Comparison of ENCODE assay signal across 1 cellular context in the genomic region with DNA sequence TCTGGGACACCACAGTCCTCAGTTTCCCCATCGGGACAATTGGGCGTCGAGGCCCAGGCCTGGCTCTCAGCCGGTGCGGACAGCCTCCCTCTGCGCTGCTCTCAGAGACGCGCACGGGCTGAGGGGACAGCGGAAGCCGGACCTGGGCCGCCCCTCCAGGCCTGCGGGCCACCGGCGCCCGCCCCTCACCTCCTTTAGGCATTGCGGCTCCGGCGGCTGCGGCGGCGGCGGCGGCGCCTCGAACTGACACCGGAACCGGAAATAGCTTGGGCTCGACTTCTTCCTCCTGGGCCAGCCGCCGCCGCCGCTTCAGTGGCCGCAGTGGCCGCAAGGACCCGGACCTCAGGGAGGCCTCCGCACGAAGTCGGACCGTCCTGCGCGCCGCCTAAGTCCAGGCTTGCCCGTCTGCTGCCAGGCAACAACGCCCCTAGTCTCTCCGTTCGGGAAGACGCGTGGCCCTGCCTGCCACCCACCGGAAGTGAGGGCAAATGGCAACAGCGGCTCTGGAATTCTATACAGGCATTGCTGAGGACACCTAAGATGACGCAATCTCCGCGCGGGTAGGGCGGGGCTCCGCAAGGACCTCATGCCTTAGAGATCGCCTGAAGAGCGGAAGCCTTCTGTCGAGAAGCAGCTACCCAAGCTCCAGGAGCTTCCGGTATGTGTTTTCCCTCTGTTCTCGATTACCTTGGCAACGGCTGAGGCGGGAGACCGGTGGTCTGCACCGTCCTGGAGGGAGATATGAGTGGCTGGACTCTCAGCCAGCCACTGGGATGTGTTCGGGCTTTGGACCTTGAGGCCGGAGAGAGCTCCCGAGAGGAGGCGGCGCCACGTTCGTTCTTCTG.
TF ChIP-seq lines count a peak whose summit lies in the region.

A gene (plus strand): TSS at position 623 of the 845 bp plus-strand sequence. CDS start 2,124 bp downstream, outside the sequence.
A gene with protein sequence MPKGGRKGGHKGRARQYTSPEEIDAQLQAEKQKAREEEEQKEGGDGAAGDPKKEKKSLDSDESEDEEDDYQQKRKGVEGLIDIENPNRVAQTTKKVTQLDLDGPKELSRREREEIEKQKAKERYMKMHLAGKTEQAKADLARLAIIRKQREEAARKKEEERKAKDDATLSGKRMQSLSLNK (minus strand): TSS at position 251 of the 845 bp plus-strand sequence. CDS start 49 bp downstream, at position 202.

TF ChIP-seq in GM12878, 131 proteins besides CTCF, POLR2A, EP300 and RAD21 (continued from another document and continues in another):
- TF ChIP-seq, protein P1, sequence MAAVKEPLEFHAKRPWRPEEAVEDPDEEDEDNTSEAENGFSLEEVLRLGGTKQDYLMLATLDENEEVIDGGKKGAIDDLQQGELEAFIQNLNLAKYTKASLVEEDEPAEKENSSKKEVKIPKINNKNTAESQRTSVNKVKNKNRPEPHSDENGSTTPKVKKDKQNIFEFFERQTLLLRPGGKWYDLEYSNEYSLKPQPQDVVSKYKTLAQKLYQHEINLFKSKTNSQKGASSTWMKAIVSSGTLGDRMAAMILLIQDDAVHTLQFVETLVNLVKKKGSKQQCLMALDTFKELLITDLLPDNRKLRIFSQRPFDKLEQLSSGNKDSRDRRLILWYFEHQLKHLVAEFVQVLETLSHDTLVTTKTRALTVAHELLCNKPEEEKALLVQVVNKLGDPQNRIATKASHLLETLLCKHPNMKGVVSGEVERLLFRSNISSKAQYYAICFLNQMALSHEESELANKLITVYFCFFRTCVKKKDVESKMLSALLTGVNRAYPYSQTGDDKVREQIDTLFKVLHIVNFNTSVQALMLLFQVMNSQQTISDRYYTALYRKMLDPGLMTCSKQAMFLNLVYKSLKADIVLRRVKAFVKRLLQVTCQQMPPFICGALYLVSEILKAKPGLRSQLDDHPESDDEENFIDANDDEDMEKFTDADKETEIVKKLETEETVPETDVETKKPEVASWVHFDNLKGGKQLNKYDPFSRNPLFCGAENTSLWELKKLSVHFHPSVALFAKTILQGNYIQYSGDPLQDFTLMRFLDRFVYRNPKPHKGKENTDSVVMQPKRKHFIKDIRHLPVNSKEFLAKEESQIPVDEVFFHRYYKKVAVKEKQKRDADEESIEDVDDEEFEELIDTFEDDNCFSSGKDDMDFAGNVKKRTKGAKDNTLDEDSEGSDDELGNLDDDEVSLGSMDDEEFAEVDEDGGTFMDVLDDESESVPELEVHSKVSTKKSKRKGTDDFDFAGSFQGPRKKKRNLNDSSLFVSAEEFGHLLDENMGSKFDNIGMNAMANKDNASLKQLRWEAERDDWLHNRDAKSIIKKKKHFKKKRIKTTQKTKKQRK (IDR thresholded peaks at IDR 0.05; ENCODE audit: low read depth, low read length): no peak
- TF ChIP-seq IKZF2 (IDR thresholded peaks at IDR 0.05) (peak; percentile 4 to 9; a peak in 3 of 4 replicates), NR2F1 (conservative IDR thresholded peaks at IDR 0.05) (peak; percentile 88), HDGF (IDR thresholded peaks at IDR 0.05) (no peak; the same call in 1 of the 2 replicates), CHD2 (IDR thresholded peaks at IDR 0.05; ENCODE audit: borderline replicate concordance, low read depth, low read length) (peak; percentile 78), MTA2 (IDR thresholded peaks at IDR 0.05; ENCODE audit: low read depth) (peak; percentile 27; the same call in 1 of the 2 replicates), SMARCA5 (IDR thresholded peaks at IDR 0.05) (peak; percentile 54; the same call in 1 of the 2 replicates), CBX5 (IDR thresholded peaks at IDR 0.05; ENCODE audit: low read depth) (no peak), ATF7 (IDR thresholded peaks at IDR 0.05; ENCODE audit: low read depth) (peak; percentile 99), MYC (IDR thresholded peaks at IDR 0.05; ENCODE audit: insufficient read depth, insufficient read length, insufficient replicate concordance, low read length, severe bottlenecking) (peak; percentile 85), FOXM1 (IDR thresholded peaks at IDR 0.05; ENCODE audit: low read depth, low read length) (no peak), KLF5 (IDR thresholded peaks at IDR 0.05; ENCODE audit: partially characterized antibody) (peak; percentile 93), NFYA (IDR thresholded peaks at IDR 0.05; ENCODE audit: borderline replicate concordance, low read depth, low read length) (no peak), HDAC2 (IDR thresholded peaks at IDR 0.05) (0 out of 2 replicates have a peak, but pooled peaks have one; percentile 36), SP1 (IDR thresholded peaks at IDR 0.05; ENCODE audit: low read depth, low read length) (peak; percentile 41), SMC3 (IDR thresholded peaks at IDR 0.05; ENCODE audit: borderline replicate concordance, low read length) (no peak), POU2F2 (IDR thresholded peaks at IDR 0.05; ENCODE audit: borderline replicate concordance, low read depth, low read length) (peak; percentile 66; the same call in 2 of the 3 replicates), BRCA1 (IDR thresholded peaks at IDR 0.05; ENCODE audit: low read depth, low read length) (no peak), ZZZ3 (IDR thresholded peaks at IDR 0.05; ENCODE audit: control insufficient read depth, insufficient read length, low read depth) (no peak), SUPT20H (IDR thresholded peaks at IDR 0.05; ENCODE audit: borderline replicate concordance, control insufficient read depth, low read depth, low read length) (no peak), HCFC1 (IDR thresholded peaks at IDR 0.05; ENCODE audit: low read length) (peak; percentile 74), IKZF1 (conservative IDR thresholded peaks at IDR 0.05) (peak; percentile 93), YY1 (IDR thresholded peaks at IDR 0.05; ENCODE audit: low read depth, low read length) (peak; percentile 21; the same call in 1 of the 2 replicates), CBFB (IDR thresholded peaks at IDR 0.05; ENCODE audit: low read depth) (peak; percentile 88; the same call in 1 of the 2 replicates), MEF2A (IDR thresholded peaks at IDR 0.05; ENCODE audit: insufficient read depth, low read depth, low read length) (no peak), IRF4 (IDR thresholded peaks at IDR 0.05; ENCODE audit: low read depth, low read length) (peak; percentile 5; the same call in 1 of the 2 replicates), NR2C1 (IDR thresholded peaks at IDR 0.05) (peak; percentile 98)
- TF ChIP-seq, protein P2, sequence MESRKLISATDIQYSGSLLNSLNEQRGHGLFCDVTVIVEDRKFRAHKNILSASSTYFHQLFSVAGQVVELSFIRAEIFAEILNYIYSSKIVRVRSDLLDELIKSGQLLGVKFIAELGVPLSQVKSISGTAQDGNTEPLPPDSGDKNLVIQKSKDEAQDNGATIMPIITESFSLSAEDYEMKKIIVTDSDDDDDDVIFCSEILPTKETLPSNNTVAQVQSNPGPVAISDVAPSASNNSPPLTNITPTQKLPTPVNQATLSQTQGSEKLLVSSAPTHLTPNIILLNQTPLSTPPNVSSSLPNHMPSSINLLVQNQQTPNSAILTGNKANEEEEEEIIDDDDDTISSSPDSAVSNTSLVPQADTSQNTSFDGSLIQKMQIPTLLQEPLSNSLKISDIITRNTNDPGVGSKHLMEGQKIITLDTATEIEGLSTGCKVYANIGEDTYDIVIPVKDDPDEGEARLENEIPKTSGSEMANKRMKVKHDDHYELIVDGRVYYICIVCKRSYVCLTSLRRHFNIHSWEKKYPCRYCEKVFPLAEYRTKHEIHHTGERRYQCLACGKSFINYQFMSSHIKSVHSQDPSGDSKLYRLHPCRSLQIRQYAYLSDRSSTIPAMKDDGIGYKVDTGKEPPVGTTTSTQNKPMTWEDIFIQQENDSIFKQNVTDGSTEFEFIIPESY (IDR thresholded peaks at IDR 0.05): peak; percentile 75; the same call in 1 of the 2 replicates
- TF ChIP-seq, protein P3, sequence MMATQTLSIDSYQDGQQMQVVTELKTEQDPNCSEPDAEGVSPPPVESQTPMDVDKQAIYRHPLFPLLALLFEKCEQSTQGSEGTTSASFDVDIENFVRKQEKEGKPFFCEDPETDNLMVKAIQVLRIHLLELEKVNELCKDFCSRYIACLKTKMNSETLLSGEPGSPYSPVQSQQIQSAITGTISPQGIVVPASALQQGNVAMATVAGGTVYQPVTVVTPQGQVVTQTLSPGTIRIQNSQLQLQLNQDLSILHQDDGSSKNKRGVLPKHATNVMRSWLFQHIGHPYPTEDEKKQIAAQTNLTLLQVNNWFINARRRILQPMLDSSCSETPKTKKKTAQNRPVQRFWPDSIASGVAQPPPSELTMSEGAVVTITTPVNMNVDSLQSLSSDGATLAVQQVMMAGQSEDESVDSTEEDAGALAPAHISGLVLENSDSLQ (IDR thresholded peaks at IDR 0.05): peak; percentile 59; the same call in 1 of the 2 replicates
- TF ChIP-seq, protein P4, sequence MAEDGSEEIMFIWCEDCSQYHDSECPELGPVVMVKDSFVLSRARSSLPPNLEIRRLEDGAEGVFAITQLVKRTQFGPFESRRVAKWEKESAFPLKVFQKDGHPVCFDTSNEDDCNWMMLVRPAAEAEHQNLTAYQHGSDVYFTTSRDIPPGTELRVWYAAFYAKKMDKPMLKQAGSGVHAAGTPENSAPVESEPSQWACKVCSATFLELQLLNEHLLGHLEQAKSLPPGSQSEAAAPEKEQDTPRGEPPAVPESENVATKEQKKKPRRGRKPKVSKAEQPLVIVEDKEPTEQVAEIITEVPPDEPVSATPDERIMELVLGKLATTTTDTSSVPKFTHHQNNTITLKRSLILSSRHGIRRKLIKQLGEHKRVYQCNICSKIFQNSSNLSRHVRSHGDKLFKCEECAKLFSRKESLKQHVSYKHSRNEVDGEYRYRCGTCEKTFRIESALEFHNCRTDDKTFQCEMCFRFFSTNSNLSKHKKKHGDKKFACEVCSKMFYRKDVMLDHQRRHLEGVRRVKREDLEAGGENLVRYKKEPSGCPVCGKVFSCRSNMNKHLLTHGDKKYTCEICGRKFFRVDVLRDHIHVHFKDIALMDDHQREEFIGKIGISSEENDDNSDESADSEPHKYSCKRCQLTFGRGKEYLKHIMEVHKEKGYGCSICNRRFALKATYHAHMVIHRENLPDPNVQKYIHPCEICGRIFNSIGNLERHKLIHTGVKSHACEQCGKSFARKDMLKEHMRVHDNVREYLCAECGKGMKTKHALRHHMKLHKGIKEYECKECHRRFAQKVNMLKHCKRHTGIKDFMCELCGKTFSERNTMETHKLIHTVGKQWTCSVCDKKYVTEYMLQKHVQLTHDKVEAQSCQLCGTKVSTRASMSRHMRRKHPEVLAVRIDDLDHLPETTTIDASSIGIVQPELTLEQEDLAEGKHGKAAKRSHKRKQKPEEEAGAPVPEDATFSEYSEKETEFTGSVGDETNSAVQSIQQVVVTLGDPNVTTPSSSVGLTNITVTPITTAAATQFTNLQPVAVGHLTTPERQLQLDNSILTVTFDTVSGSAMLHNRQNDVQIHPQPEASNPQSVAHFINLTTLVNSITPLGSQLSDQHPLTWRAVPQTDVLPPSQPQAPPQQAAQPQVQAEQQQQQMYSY (CRISPR knock-in tag; IDR thresholded peaks at IDR 0.05): no peak
- TF ChIP-seq, protein P5, sequence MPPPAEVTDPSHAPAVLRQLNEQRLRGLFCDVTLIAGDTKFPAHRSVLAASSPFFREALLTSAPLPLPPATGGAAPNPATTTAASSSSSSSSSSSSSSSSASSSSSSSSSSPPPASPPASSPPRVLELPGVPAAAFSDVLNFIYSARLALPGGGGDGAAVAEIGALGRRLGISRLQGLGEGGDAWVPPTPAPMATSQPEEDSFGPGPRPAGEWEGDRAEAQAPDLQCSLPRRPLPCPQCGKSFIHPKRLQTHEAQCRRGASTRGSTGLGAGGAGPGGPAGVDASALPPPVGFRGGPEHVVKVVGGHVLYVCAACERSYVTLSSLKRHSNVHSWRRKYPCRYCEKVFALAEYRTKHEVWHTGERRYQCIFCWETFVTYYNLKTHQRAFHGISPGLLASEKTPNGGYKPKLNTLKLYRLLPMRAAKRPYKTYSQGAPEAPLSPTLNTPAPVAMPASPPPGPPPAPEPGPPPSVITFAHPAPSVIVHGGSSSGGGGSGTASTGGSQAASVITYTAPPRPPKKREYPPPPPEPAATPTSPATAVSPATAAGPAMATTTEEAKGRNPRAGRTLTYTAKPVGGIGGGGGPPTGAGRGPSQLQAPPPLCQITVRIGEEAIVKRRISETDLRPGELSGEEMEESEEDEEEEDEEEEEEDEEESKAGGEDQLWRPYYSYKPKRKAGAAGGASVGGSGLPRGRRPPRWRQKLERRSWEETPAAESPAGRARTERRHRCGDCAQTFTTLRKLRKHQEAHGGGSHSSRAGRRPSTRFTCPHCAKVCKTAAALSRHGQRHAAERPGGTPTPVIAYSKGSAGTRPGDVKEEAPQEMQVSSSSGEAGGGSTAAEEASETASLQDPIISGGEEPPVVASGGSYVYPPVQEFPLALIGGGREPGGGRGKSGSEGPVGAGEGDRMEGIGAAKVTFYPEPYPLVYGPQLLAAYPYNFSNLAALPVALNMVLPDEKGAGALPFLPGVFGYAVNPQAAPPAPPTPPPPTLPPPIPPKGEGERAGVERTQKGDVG (CRISPR knock-in tag; IDR thresholded peaks at IDR 0.05): no peak
- TF ChIP-seq, protein P6, sequence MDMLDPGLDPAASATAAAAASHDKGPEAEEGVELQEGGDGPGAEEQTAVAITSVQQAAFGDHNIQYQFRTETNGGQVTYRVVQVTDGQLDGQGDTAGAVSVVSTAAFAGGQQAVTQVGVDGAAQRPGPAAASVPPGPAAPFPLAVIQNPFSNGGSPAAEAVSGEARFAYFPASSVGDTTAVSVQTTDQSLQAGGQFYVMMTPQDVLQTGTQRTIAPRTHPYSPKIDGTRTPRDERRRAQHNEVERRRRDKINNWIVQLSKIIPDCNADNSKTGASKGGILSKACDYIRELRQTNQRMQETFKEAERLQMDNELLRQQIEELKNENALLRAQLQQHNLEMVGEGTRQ (IDR thresholded peaks at IDR 0.05; ENCODE audit: borderline replicate concordance, low read depth, low read length): no peak
- TF ChIP-seq, protein P7, sequence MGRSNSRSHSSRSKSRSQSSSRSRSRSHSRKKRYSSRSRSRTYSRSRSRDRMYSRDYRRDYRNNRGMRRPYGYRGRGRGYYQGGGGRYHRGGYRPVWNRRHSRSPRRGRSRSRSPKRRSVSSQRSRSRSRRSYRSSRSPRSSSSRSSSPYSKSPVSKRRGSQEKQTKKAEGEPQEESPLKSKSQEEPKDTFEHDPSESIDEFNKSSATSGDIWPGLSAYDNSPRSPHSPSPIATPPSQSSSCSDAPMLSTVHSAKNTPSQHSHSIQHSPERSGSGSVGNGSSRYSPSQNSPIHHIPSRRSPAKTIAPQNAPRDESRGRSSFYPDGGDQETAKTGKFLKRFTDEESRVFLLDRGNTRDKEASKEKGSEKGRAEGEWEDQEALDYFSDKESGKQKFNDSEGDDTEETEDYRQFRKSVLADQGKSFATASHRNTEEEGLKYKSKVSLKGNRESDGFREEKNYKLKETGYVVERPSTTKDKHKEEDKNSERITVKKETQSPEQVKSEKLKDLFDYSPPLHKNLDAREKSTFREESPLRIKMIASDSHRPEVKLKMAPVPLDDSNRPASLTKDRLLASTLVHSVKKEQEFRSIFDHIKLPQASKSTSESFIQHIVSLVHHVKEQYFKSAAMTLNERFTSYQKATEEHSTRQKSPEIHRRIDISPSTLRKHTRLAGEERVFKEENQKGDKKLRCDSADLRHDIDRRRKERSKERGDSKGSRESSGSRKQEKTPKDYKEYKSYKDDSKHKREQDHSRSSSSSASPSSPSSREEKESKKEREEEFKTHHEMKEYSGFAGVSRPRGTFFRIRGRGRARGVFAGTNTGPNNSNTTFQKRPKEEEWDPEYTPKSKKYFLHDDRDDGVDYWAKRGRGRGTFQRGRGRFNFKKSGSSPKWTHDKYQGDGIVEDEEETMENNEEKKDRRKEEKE (IDR thresholded peaks at IDR 0.05): no peak
- TF ChIP-seq, protein P8, sequence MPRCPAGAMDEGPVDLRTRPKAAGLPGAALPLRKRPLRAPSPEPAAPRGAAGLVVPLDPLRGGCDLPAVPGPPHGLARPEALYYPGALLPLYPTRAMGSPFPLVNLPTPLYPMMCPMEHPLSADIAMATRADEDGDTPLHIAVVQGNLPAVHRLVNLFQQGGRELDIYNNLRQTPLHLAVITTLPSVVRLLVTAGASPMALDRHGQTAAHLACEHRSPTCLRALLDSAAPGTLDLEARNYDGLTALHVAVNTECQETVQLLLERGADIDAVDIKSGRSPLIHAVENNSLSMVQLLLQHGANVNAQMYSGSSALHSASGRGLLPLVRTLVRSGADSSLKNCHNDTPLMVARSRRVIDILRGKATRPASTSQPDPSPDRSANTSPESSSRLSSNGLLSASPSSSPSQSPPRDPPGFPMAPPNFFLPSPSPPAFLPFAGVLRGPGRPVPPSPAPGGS (IDR thresholded peaks at IDR 0.05; ENCODE audit: borderline replicate concordance, insufficient read depth, low read depth, low read length, poor library complexity, severe bottlenecking): no peak
